Comparison of ENCODE assay signal across 4 cellular contexts in the genomic region with DNA sequence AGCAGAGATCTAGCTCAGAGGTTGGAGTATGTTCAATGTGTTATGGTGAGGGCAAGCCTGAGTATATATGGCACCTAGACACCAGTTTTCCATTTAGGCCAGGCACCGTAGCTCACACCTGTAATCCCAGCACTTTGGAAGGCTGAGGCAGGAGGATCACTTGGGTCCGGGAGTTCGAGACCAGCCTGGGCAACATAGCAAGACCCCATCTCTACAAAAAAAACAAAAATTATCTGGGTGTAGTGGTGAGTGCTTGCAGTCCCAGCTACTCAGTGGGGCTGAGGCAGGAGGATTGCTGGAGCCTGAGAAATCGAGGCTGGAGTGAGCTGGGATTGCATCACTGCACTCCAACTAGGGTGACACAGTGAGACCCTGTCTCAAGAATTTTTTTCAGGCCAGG. TPM values are rescaled to one million over a fixed set of nuclear protein-coding genes. Genes with fewer than 3 reads are reported as not detected.
"Had no signal": no experiment of that assay in that cellular context is flagged by ENCODE, and none has a peak within 500 bp of the region (broad histone marks: within the 10 kb centered on the region; RNA-seq: fewer than 3 reads in every experiment).

No MANE protein-coding gene starts in this region.

RNA-seq across cellular contexts. Expression of a gene that starts 43.1 kb away (rescaled TPM):
- total RNA-seq: LHCN-M2, M059J, MCF 10A, NCI-H460 had no signal

RNA-seq across cellular contexts. Expression of a gene that starts 44.6 kb away (rescaled TPM):
- total RNA-seq: LHCN-M2, M059J, MCF 10A, NCI-H460 had no signal
